In the genomic region with DNA sequence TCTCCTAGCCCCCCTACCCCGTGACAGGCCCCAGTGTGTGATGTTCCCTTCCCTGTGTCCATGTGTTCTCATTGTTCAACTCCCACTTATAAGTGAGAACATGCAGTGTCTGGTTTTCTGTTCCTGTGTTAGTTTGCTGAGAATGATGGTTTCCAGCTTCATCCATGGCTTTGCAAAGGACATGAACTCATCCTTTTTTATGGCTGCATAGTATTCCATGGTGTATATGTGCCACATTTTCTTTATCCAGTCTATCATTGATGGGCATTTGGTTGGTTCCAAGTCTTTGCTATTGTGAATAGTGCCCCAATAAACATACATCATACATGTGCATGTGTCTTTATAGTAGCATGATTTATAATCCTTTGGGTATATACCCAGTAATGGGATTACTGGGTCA, we compare ENCODE assay signal across 8 cellular contexts. TPM values are rescaled to one million over a fixed set of nuclear protein-coding genes. Genes with fewer than 3 reads are reported as not detected.
DNase-seq lines count a peak whose midpoint lies in the region; ATAC-seq lines count a peak whose summit lies in the region.
"Not testable (repeated sequence)": the region's sequence is repeated elsewhere in the genome, so short reads cannot be mapped to it uniquely, and the experiment has no call there.

No MANE protein-coding gene starts in this region.

- POLR2A ChIA-PET in T-cell (lab: Charles Lee) = interaction anchor here (0.6 to 6.1 kb wide), 6 partner anchors 10 to 186 kb away, joined by 3 to 204 read pairs (median 7); partner anchors contain the start of gene TNFAIP3 (in 1 of the 2)
- POLR2A ChIA-PET in naive thymus-derived CD4-positive, alpha-beta T cell (lab: Charles Lee) = interaction anchor here (9.4 kb wide), 1 partner anchor 15 kb away, joined by 105 read pairs; the partner anchor contains the start of gene TNFAIP3

- peak overlapping the region; percentile 54 to 81 (median 59) for H3K27ac Mint-ChIP-seq in CD4-positive, CD25-positive, alpha-beta regulatory T cell
- peak overlapping the region; percentile 80 to 82 for H3K27ac Mint-ChIP-seq in T-cell
- H3K27ac Mint-ChIP-seq in activated CD4-positive, alpha-beta T cell treated with anti-CD3 and anti-CD28 coated beads, Interleukin-2, amount 10 ng/mL, durations not matched to agents 24 days and 14 days = peak overlapping the region; percentile 65
- peak overlapping the region; percentile 91 for H3K27ac Mint-ChIP-seq in activated T-cell treated with anti-CD3 and anti-CD28 coated beads, Interleukin-2, amount 50 U/mL, for 72 hours
- H3K27ac Mint-ChIP-seq in activated naive CD4-positive, alpha-beta T cell treated with anti-CD3 and anti-CD28 coated beads, Interleukin-2, amount 50 U/mL, for 72 hours = peak overlapping the region; percentile 7 to 86
- H3K27ac Mint-ChIP-seq in naive thymus-derived CD4-positive, alpha-beta T cell = peak overlapping the region in 8 of 9 donors; percentile 64 to 96 (median 88)
- peak overlapping the region; percentile 67 for H3K27ac Mint-ChIP-seq in stimulated activated naive CD8-positive, alpha-beta T cell treated with anti-CD3 and anti-CD28 coated beads, Interleukin-15, Interleukin-2, amounts not matched to agents 100 ng/mL and 50 ng/mL, for 24 hours

- not testable (repeated sequence) for H3K27ac ChIP-seq in CD4-positive, CD25-positive, alpha-beta regulatory T cell (ENCODE audit: insufficient read depth, low read length, poor library complexity, severe bottlenecking); naive thymus-derived CD4-positive, alpha-beta T cell (ENCODE audit: low read depth, low read length)

- H3K27me3 Mint-ChIP-seq in CD4-positive, CD25-positive, alpha-beta regulatory T cell = peaks cover 19% of the 10 kb centered on the region
- not testable (repeated sequence) for H3K27me3 Mint-ChIP-seq in T-cell; activated CD4-positive, alpha-beta T cell treated with anti-CD3 and anti-CD28 coated beads, Interleukin-2, amount 10 ng/mL, durations not matched to agents 24 days and 14 days; activated T-cell treated with anti-CD3 and anti-CD28 coated beads, Interleukin-2, amount 50 U/mL, for 72 hours (ENCODE audit: low read depth); naive thymus-derived CD4-positive, alpha-beta T cell; stimulated activated naive CD8-positive, alpha-beta T cell treated with anti-CD3 and anti-CD28 coated beads, Interleukin-15, Interleukin-2, amounts not matched to agents 100 ng/mL and 50 ng/mL, for 24 hours

- H3K9me3 Mint-ChIP-seq in CD4-positive, CD25-positive, alpha-beta regulatory T cell = not testable (repeated sequence)
- peaks cover 6 to 13% (median 9%) of the 10 kb centered on the region in 3 donors for H3K9me3 Mint-ChIP-seq in T-cell
- peaks cover 32% of the 10 kb centered on the region for H3K9me3 Mint-ChIP-seq in activated CD4-positive, alpha-beta T cell treated with anti-CD3 and anti-CD28 coated beads, Interleukin-2, amount 10 ng/mL, durations not matched to agents 24 days and 14 days
- peaks cover 9 to 15% of the 10 kb centered on the region in 2 donors for H3K9me3 Mint-ChIP-seq in activated T-cell treated with anti-CD3 and anti-CD28 coated beads, Interleukin-2, amount 50 U/mL, for 72 hours
- peaks cover 13 to 30% of the 10 kb centered on the region in 2 donors for H3K9me3 Mint-ChIP-seq in activated naive CD4-positive, alpha-beta T cell treated with anti-CD3 and anti-CD28 coated beads, Interleukin-2, amount 50 U/mL, for 72 hours
- H3K9me3 Mint-ChIP-seq in naive thymus-derived CD4-positive, alpha-beta T cell = peaks cover 0 to 40% (median 5%) of the 10 kb centered on the region in 11 donors
- H3K9me3 Mint-ChIP-seq in stimulated activated naive CD8-positive, alpha-beta T cell treated with anti-CD3 and anti-CD28 coated beads, Interleukin-15, Interleukin-2, amounts not matched to agents 100 ng/mL and 50 ng/mL, for 24 hours = peaks cover 16% of the 10 kb centered on the region

- not testable (repeated sequence) for H3K27me3 ChIP-seq in CD4-positive, CD25-positive, alpha-beta regulatory T cell (ENCODE audit: control insufficient read depth, insufficient read depth, low read length); naive thymus-derived CD4-positive, alpha-beta T cell (ENCODE audit: control insufficient read depth in 2 of 2, insufficient read depth in 2 of 2, low read length in 2 of 2)

- not testable (repeated sequence) for H3K9me3 ChIP-seq in CD4-positive, CD25-positive, alpha-beta regulatory T cell (ENCODE audit: control insufficient read depth in 2 of 2, low read length in 2 of 2); naive thymus-derived CD4-positive, alpha-beta T cell (ENCODE audit: control insufficient read depth in 2 of 3, low read length in 3 of 3)

- H3K4me3 Mint-ChIP-seq in CD4-positive, CD25-positive, alpha-beta regulatory T cell = peak overlapping the region in 1 of 4 donors; percentile 77
- H3K4me3 Mint-ChIP-seq in T-cell = peak overlapping the region in 1 of 3 donors; percentile 54
- not testable (repeated sequence) for H3K4me3 Mint-ChIP-seq in activated CD4-positive, alpha-beta T cell treated with anti-CD3 and anti-CD28 coated beads, Interleukin-2, amount 10 ng/mL, durations not matched to agents 24 days and 14 days; activated T-cell treated with anti-CD3 and anti-CD28 coated beads, Interleukin-2, amount 50 U/mL, for 72 hours; naive thymus-derived CD4-positive, alpha-beta T cell; stimulated activated naive CD8-positive, alpha-beta T cell treated with anti-CD3 and anti-CD28 coated beads, Interleukin-15, Interleukin-2, amounts not matched to agents 100 ng/mL and 50 ng/mL, for 24 hours

- intact Hi-C loops in activated CD4-positive, alpha-beta T cell treated with anti-CD3 and anti-CD28 coated beads, Interleukin-2, amount 10 ng/mL, durations not matched to agents 24 days and 14 days (cut with micrococcal nuclease); naive thymus-derived CD4-positive, alpha-beta T cell (cut with micrococcal nuclease): not testable (repeated sequence)

- H3K36me3 ChIP-seq in CD4-positive, CD25-positive, alpha-beta regulatory T cell (ENCODE audit: control insufficient read depth, insufficient read depth, low read length) = peaks cover 30% of the 10 kb centered on the region
- peaks cover 10 to 28% (median 26%) of the 10 kb centered on the region in 3 experiments for H3K36me3 ChIP-seq in naive thymus-derived CD4-positive, alpha-beta T cell (ENCODE audit: control insufficient read depth in 2 of 3, insufficient read depth in 3 of 3, low read length in 3 of 3)

- not testable (repeated sequence) for H3K4me3 ChIP-seq in CD4-positive, CD25-positive, alpha-beta regulatory T cell (ENCODE audit: low read depth, low read length); naive thymus-derived CD4-positive, alpha-beta T cell (ENCODE audit: low read length)

- H3K4me1 ChIP-seq in CD4-positive, CD25-positive, alpha-beta regulatory T cell (ENCODE audit: control insufficient read depth, insufficient read depth, low read length, poor library complexity, severe bottlenecking) = peaks cover 39% of the 10 kb centered on the region
- peaks cover 12 to 36% of the 10 kb centered on the region in 2 donors for H3K4me1 ChIP-seq in naive thymus-derived CD4-positive, alpha-beta T cell (ENCODE audit: control insufficient read depth in 2 of 2, insufficient read depth in 2 of 2, low read length in 2 of 2)

- ATAC-seq in CD4-positive, CD25-positive, alpha-beta regulatory T cell (ENCODE audit: low read depth in 2 of 2); activated T-cell treated with anti-CD3 and anti-CD28 coated beads, Interleukin-2, amount 50 U/mL, for 72 hours (replicated peaks in 1 of 2); activated naive CD4-positive, alpha-beta T cell treated with anti-CD3 and anti-CD28 coated beads, Interleukin-2, amount 50 U/mL, for 72 hours; naive thymus-derived CD4-positive, alpha-beta T cell: not testable (repeated sequence)
- peak in 1 of 4 experiments; percentile 0 for ATAC-seq in T-cell (replicated peaks in 1 of 4)

- DNase-seq in CD4-positive, CD25-positive, alpha-beta regulatory T cell; activated CD4-positive, alpha-beta T cell treated with anti-CD3 and anti-CD28 coated beads, Interleukin-2, amount 10 ng/mL, durations not matched to agents 24 days and 14 days; activated T-cell treated with anti-CD3 and anti-CD28 coated beads, Interleukin-2, amount 50 U/mL, for 72 hours; activated naive CD4-positive, alpha-beta T cell treated with anti-CD3 and anti-CD28 coated beads, Interleukin-2, amount 50 U/mL, for 72 hours (ENCODE audit: low spot score in 2 of 2): not testable (repeated sequence)
- peak in 2 of 34 experiments; percentile 12 to 23 for DNase-seq in T-cell
- peak; percentile 45 for DNase-seq in central memory CD4-positive, alpha-beta T cell
- DNase-seq in naive thymus-derived CD4-positive, alpha-beta T cell = peak in 1 of 9 donors; percentile 1

- peaks cover 11 to 59% (median 42%) of the 10 kb centered on the region in 4 donors for H3K4me1 Mint-ChIP-seq in CD4-positive, CD25-positive, alpha-beta regulatory T cell
- H3K4me1 Mint-ChIP-seq in T-cell = peaks cover 41 to 87% (median 43%) of the 10 kb centered on the region in 3 donors
- peaks cover 38% of the 10 kb centered on the region for H3K4me1 Mint-ChIP-seq in activated CD4-positive, alpha-beta T cell treated with anti-CD3 and anti-CD28 coated beads, Interleukin-2, amount 10 ng/mL, durations not matched to agents 24 days and 14 days
- H3K4me1 Mint-ChIP-seq in activated T-cell treated with anti-CD3 and anti-CD28 coated beads, Interleukin-2, amount 50 U/mL, for 72 hours (ENCODE audit: low read depth) = peaks cover 42% of the 10 kb centered on the region
- peaks cover 26 to 53% (median 45%) of the 10 kb centered on the region in 7 donors for H3K4me1 Mint-ChIP-seq in naive thymus-derived CD4-positive, alpha-beta T cell
- peaks cover 62% of the 10 kb centered on the region for H3K4me1 Mint-ChIP-seq in stimulated activated naive CD8-positive, alpha-beta T cell treated with anti-CD3 and anti-CD28 coated beads, Interleukin-15, Interleukin-2, amounts not matched to agents 100 ng/mL and 50 ng/mL, for 24 hours (ENCODE audit: low read depth)

- H3K36me3 Mint-ChIP-seq in CD4-positive, CD25-positive, alpha-beta regulatory T cell = peaks cover 31% of the 10 kb centered on the region
- H3K36me3 Mint-ChIP-seq in T-cell = peaks cover 46% of the 10 kb centered on the region
- peaks cover 85% of the 10 kb centered on the region for H3K36me3 Mint-ChIP-seq in activated CD4-positive, alpha-beta T cell treated with anti-CD3 and anti-CD28 coated beads, Interleukin-2, amount 10 ng/mL, durations not matched to agents 24 days and 14 days (ENCODE audit: low read depth)
- H3K36me3 Mint-ChIP-seq in activated T-cell treated with anti-CD3 and anti-CD28 coated beads, Interleukin-2, amount 50 U/mL, for 72 hours (ENCODE audit: insufficient read depth in 2 of 2) = peaks cover 27 to 56% of the 10 kb centered on the region in 2 donors
- peaks cover 35 to 71% of the 10 kb centered on the region in 2 donors for H3K36me3 Mint-ChIP-seq in activated naive CD4-positive, alpha-beta T cell treated with anti-CD3 and anti-CD28 coated beads, Interleukin-2, amount 50 U/mL, for 72 hours
- H3K36me3 Mint-ChIP-seq in naive thymus-derived CD4-positive, alpha-beta T cell = peaks cover 6 to 63% (median 16%) of the 10 kb centered on the region in 5 donors
- H3K36me3 Mint-ChIP-seq in stimulated activated naive CD8-positive, alpha-beta T cell treated with anti-CD3 and anti-CD28 coated beads, Interleukin-15, Interleukin-2, amounts not matched to agents 100 ng/mL and 50 ng/mL, for 24 hours (ENCODE audit: low read depth) = peaks cover 80% of the 10 kb centered on the region

- CTCF ChIA-PET in T-cell (lab: Charles Lee) = interaction anchor here (0.6 to 1.7 kb wide), 7 partner anchors 12 to 663 kb away, joined by 3 to 6 read pairs (median 4); partner anchors contain the start of gene TNFAIP3 (in 1 of the 2)
- CTCF ChIA-PET in naive thymus-derived CD4-positive, alpha-beta T cell (lab: Charles Lee) = interaction anchor here (1.2 to 2.0 kb wide), 2 partner anchors 16 to 17 kb away, joined by 3 to 7 read pairs; partner anchors contain the start of gene TNFAIP3

RNA-seq across cellular contexts. Expression of gene TNFAIP3, which starts 17.8 kb away (rescaled TPM):
- total RNA-seq in CD4-positive, CD25-positive, alpha-beta regulatory T cell = 3,783 TPM
- 100 to 1,000 TPM in 2 of 4 donors, 10 to 100 TPM in 2; 70.5 to 103 (median 86.4) TPM for polyA plus RNA-seq in CD4-positive, CD25-positive, alpha-beta regulatory T cell
- 1,000 to 10,000 TPM in 2 of 5 donors, 100 to 1,000 TPM in 3; 109 to 2,994 (median 145) TPM for total RNA-seq in T-cell
- 249 and 254 TPM in 2 replicates for total RNA-seq in activated CD4-positive, alpha-beta T cell treated with anti-CD3 and anti-CD28 coated beads, Interleukin-2, amount 10 ng/mL, durations not matched to agents 24 days and 14 days
- total RNA-seq in activated T-cell treated with anti-CD3 and anti-CD28 coated beads, Interleukin-2, amount 50 U/mL, for 72 hours = 100 to 1,000 TPM; 350 to 510 TPM
- 100 to 1,000 TPM; 217 to 268 TPM for total RNA-seq in activated naive CD4-positive, alpha-beta T cell treated with anti-CD3 and anti-CD28 coated beads, Interleukin-2, amount 50 U/mL, for 72 hours
- total RNA-seq in naive thymus-derived CD4-positive, alpha-beta T cell = 1,000 to 10,000 TPM in 2 of 5 experiments, 100 to 1,000 TPM in 3; 135 to 2,915 (median 141) TPM
- 10 to 100 TPM; 66.6 to 90.5 TPM for polyA plus RNA-seq in naive thymus-derived CD4-positive, alpha-beta T cell
